Comparison of ENCODE assay signal across 8 cellular contexts in the genomic region with DNA sequence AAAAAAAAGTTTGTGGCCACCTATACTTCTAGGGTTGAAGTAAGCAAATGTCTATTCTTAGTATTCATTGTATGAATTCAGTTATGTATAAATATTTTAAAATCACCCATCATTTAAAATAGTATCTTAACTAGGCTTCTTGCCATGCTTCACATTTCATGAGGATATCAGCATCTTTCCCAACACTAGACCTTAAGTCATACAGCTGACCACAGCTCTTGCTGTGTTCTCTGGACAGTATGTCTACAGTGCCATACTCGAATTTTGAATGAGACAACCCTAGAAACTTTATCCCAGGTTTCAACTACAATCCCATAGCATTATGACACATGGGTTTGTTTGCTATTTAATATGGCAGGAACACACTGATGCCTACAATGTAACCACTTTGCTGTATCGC.
"Had no signal": no experiment of that assay in that cellular context is flagged by ENCODE, and none has a peak within 500 bp of the region (broad histone marks: within the 10 kb centered on the region; RNA-seq: fewer than 3 reads in every experiment).

No MANE protein-coding gene starts in this region.

- H3K27me3 ChIP-seq: tibial nerve had no signal

- ATAC-seq: activated CD8-positive, alpha-beta T cell treated with anti-CD3 and anti-CD28 coated beads for 36 hours had no signal

- H3K9me3 ChIP-seq: tibial nerve had no signal

- H3K27ac ChIP-seq: tibial nerve had no signal

- DNase-seq: activated CD8-positive, alpha-beta memory T cell treated with anti-CD3 and anti-CD28 coated beads, Interleukin-2, amount 50 U/mL, for 4 hours; activated CD8-positive, alpha-beta T cell treated with anti-CD3 and anti-CD28 coated beads for 36 hours; activated naive CD4-positive, alpha-beta T cell treated with Interleukin-2 at 50 U/mL for 16 hours; central memory CD4-positive, alpha-beta T cell; cortex of kidney; SW 1271 had no signal

- H3K4me3 ChIP-seq: skin epidermis, tibial nerve had no signal
